Comparison of ENCODE assay signal across 20 cellular contexts in genomic region chr13:100139822-100140221, GRCh38. TPM values are rescaled to one million over a fixed set of nuclear protein-coding genes. Genes with fewer than 3 reads are reported as not detected.
A peak's percentile ranks its signal among the peaks of the same experiment; 100 is the strongest.
DNase-seq lines count a peak whose midpoint lies in the region; ATAC-seq, FAIRE-seq and TF ChIP-seq lines count a peak whose summit lies in the region.
"Had no signal": no experiment of that assay in that cellular context is flagged by ENCODE, and none has a peak within 500 bp of the region (broad histone marks: within the 10 kb centered on the region; RNA-seq: fewer than 3 reads in every experiment).

No MANE protein-coding gene starts in this region.

- no peak for TF ChIP-seq EP300 in A549 (IDR thresholded peaks at IDR 0.05)

- no peaks in the 10 kb centered on the region for H3K9me3 ChIP-seq in A549
- no peaks in the 10 kb centered on the region for H3K9me3 ChIP-seq in astrocyte (ENCODE audit: insufficient read depth, low read depth, low read length)
- H3K9me3 ChIP-seq in mesenchymal stem cell (ENCODE audit: control insufficient read depth, low read length) = peaks cover 8% of the 10 kb centered on the region
- H3K9me3 ChIP-seq: SJCRH30 had no signal

- no peaks in the 10 kb centered on the region for H3K9me3 Mint-ChIP-seq in astrocyte (ENCODE audit: unreplicated experiment)

- no peak overlapping the region for H2AK5ac ChIP-seq in mesenchymal stem cell (ENCODE audit: low read length, severe bottlenecking)

- H3K18ac ChIP-seq in mesenchymal stem cell (ENCODE audit: low read depth in 1 of 2, low read length in 2 of 2) = no peak overlapping the region

- no peak overlapping the region for H2AFZ ChIP-seq in astrocyte (ENCODE audit: low read depth, low read length)
- no peak overlapping the region for H2AFZ ChIP-seq in mesenchymal stem cell (ENCODE audit: low read depth, low read length)

- TF ChIP-seq CTCF in A549 (IDR thresholded peaks at IDR 0.05) = no peak
- TF ChIP-seq CTCF in astrocyte (IDR thresholded peaks at IDR 0.05; ENCODE audit: insufficient read depth, low read depth, low read length) = no peak
- TF ChIP-seq CTCF in GM13976 (IDR thresholded peaks at IDR 0.05; ENCODE audit: borderline replicate concordance, control extremely low read depth, extremely low read depth, insufficient read depth, missing control alignments) = no peak

- FAIRE-seq in A549 (lab: Jason Lieb, UNC) (no peak), astrocyte (lab: Jason Lieb, UNC) (no peak)
- FAIRE-seq: GM19239, K562 had no signal

- no peak overlapping the region for H2BK120ac ChIP-seq in mesenchymal stem cell (ENCODE audit: low read depth, low read length)

- no peak for DNase-seq in A549 (ENCODE audit: low read depth in 1 of 2, low spot score in 1 of 2)
- peak; percentile 4 for DNase-seq in ELR (ENCODE audit: low read depth)
- peak; percentile 53 for DNase-seq in astrocyte (ENCODE audit: low read depth)
- peak; percentile 33 for DNase-seq in mesenchymal stem cell
- no peak for DNase-seq in NCI-H774 (lab: John Stamatoyannopoulos, UW)
- DNase-seq in effector CD4-positive, alpha-beta T cell = no peak
- DNase-seq in NCI-H510A treated with DMSO at 0.1 percent for 48 hours (lab: John Stamatoyannopoulos, UW) = no peak
- no peak for DNase-seq in GM13976 (ENCODE audit: low spot score)
- DNase-seq: COR-L47, H7, MV-4-11, NCI-H1436, NCI-H2029, NCI-H2171, NCI-H446, SJCRH30 had no signal

- no peaks in the 10 kb centered on the region for H3K27me3 ChIP-seq in astrocyte (ENCODE audit: insufficient read depth, low read length)
- H3K27me3 ChIP-seq in mesenchymal stem cell (ENCODE audit: control insufficient read depth in 1 of 2, insufficient read depth in 1 of 2, low read length in 2 of 2) = no peaks in the 10 kb centered on the region
- H3K27me3 ChIP-seq: SJCRH30 had no signal

- no peaks in the 10 kb centered on the region for H3K36me3 ChIP-seq in astrocyte (ENCODE audit: insufficient read depth, low read length)
- H3K36me3 ChIP-seq in mesenchymal stem cell (ENCODE audit: control insufficient read depth in 1 of 2, insufficient read depth in 2 of 2, low read depth in 1 of 2, low read length in 2 of 2) = peaks cover 3 to 4% of the 10 kb centered on the region in 2 experiments
- H3K36me3 ChIP-seq: SJCRH30 had no signal

- H3K9ac ChIP-seq in astrocyte (ENCODE audit: low read length) (no peak overlapping the region), mesenchymal stem cell (ENCODE audit: low read length) (no peak overlapping the region)

- no peak for ATAC-seq in A549
- ATAC-seq: K562 had no signal

- no peak overlapping the region for H4K91ac ChIP-seq in mesenchymal stem cell (ENCODE audit: low read length)

- no peak overlapping the region for H3K4me3 Mint-ChIP-seq in astrocyte (ENCODE audit: unreplicated experiment)

- H2BK5ac ChIP-seq in mesenchymal stem cell (ENCODE audit: low read depth, low read length, poor library complexity, severe bottlenecking) = peak overlapping the region; percentile 31

- peak overlapping the region; percentile 89 for H3K27ac Mint-ChIP-seq in astrocyte (ENCODE audit: unreplicated experiment)

- no peak overlapping the region for H3K4ac ChIP-seq in mesenchymal stem cell (ENCODE audit: low read depth in 1 of 2, low read length in 2 of 2)

- no peak overlapping the region for H3K14ac ChIP-seq in mesenchymal stem cell (ENCODE audit: low read length in 2 of 2)

- H3K4me1 ChIP-seq in A549 (peaks cover 19% of the 10 kb centered on the region), astrocyte (ENCODE audit: insufficient read depth, low read length) (peaks cover 8% of the 10 kb centered on the region), mesenchymal stem cell (ENCODE audit: control insufficient read depth, insufficient read depth, low read depth, low read length) (peaks cover 1% of the 10 kb centered on the region)
- H3K4me1 ChIP-seq: SJCRH30 had no signal

- H3K79me2 ChIP-seq in astrocyte (ENCODE audit: insufficient read depth, low read length) = peaks cover 3% of the 10 kb centered on the region

- no peak for TF ChIP-seq RAD21 in A549 (conservative IDR thresholded peaks at IDR 0.05 in 1 of 2, IDR thresholded peaks at IDR 0.05 in 1 of 2)

- no peak overlapping the region for H3K23ac ChIP-seq in mesenchymal stem cell (ENCODE audit: low read length in 2 of 2)

- POLR2A ChIA-PET in A549 (lab: Yijun Ruan, JAX) = no interaction called here

- H3K79me1 ChIP-seq in mesenchymal stem cell (replicated peaks; ENCODE audit: low read length, poor library complexity, severe bottlenecking) = peaks cover 23% of the 10 kb centered on the region

- no peak overlapping the region for H4K8ac ChIP-seq in mesenchymal stem cell (ENCODE audit: low read length)

- no peak overlapping the region for H2BK12ac ChIP-seq in mesenchymal stem cell (ENCODE audit: low read length in 2 of 2)

- in situ Hi-C loops in GM13976 (cut with MboI; ENCODE audit: low sequenced_read_pairs, unreplicated experiment) = no loop called here

- peaks cover 4% of the 10 kb centered on the region for H3K36me3 Mint-ChIP-seq in astrocyte (ENCODE audit: low read depth, unreplicated experiment)

- no peak overlapping the region for H2BK15ac ChIP-seq in mesenchymal stem cell (ENCODE audit: low read depth, poor library complexity, severe bottlenecking)

- H4K20me1 ChIP-seq in astrocyte (ENCODE audit: insufficient read depth, low read length) = no peaks in the 10 kb centered on the region

- H3K4me2 ChIP-seq in A549 (peak overlapping the region; percentile 56; the same call in 1 of the 3 replicates), astrocyte (ENCODE audit: low read length) (peak overlapping the region; percentile 8), mesenchymal stem cell (ENCODE audit: low read length, poor library complexity, severe bottlenecking) (no peak overlapping the region)

- no peak for TF ChIP-seq POLR2A in A549 (IDR thresholded peaks at IDR 0.05; ENCODE audit: low read length)

- H3K27ac ChIP-seq in A549 = no peak overlapping the region
- no peak overlapping the region for H3K27ac ChIP-seq in astrocyte (ENCODE audit: low read depth, low read length)
- no peak overlapping the region for H3K27ac ChIP-seq in mesenchymal stem cell (ENCODE audit: low read length, poor library complexity, severe bottlenecking)
- H3K27ac ChIP-seq: HL-60, RWPE1, SJCRH30 had no signal

- CTCF ChIA-PET in A549 (lab: Yijun Ruan, JAX) = no interaction called here

- H3K27me3 Mint-ChIP-seq in astrocyte (ENCODE audit: low read depth, unreplicated experiment) = no peaks in the 10 kb centered on the region

- peaks cover 33% of the 10 kb centered on the region for H3K4me1 Mint-ChIP-seq in astrocyte (ENCODE audit: low read depth, unreplicated experiment)

- H3K4me3 ChIP-seq in A549 (no peak overlapping the region), astrocyte (ENCODE audit: insufficient read depth, low read depth, low read length) (no peak overlapping the region), mesenchymal stem cell (ENCODE audit: insufficient read depth in 1 of 2, low read depth in 1 of 2, low read length in 2 of 2) (no peak overlapping the region)
- H3K4me3 ChIP-seq: K562, SJCRH30 had no signal

- 92% methylated on average over 1 of the region's 1 CpG for WGBS in A549 (ENCODE audit: missing lambda C conversion rate)
- WGBS in mesenchymal stem cell = no CpG with 5 or more reads among the region's 1 CpG

TF ChIP-seq in A549, 52 proteins besides CTCF, POLR2A, EP300 and RAD21:
- TF ChIP-seq GATA3 (IDR thresholded peaks at IDR 0.05; ENCODE audit: borderline replicate concordance) = no peak
- no peak for TF ChIP-seq PBX3 (IDR thresholded peaks at IDR 0.05)
- no peak for TF ChIP-seq NR3C1 (IDR thresholded peaks at IDR 0.05)
- TF ChIP-seq CHD2 (IDR thresholded peaks at IDR 0.05; ENCODE audit: low read length, partially characterized antibody) = no peak
- TF ChIP-seq CEBPB (IDR thresholded peaks at IDR 0.05) = no peak
- no peak for TF ChIP-seq HOXB13 (CRISPR knock-in tag; IDR thresholded peaks at IDR 0.05; ENCODE audit: low read depth)
- TF ChIP-seq TP53 (CRISPR knock-in tag; IDR thresholded peaks at IDR 0.05) = no peak
- no peak for TF ChIP-seq CBX8 (IDR thresholded peaks at IDR 0.05)
- no peak for TF ChIP-seq EHF (CRISPR knock-in tag; IDR thresholded peaks at IDR 0.05)
- no peak for TF ChIP-seq NPAS2 (CRISPR knock-in tag; IDR thresholded peaks at IDR 0.05; ENCODE audit: borderline replicate concordance)
- no peak for TF ChIP-seq RNF2 (IDR thresholded peaks at IDR 0.05; ENCODE audit: borderline replicate concordance, low read depth)
- TF ChIP-seq RCOR1 (IDR thresholded peaks at IDR 0.05; ENCODE audit: low read depth, low read length) = no peak
- TF ChIP-seq FOSB (CRISPR knock-in tag; IDR thresholded peaks at IDR 0.05) = no peak

RNA-seq across cellular contexts. Expression of gene PCCA, which starts 50.9 kb away (rescaled TPM):
- polyA plus RNA-seq in A549 (2011; rRNA removed) (13.2 and 16.3 TPM in 2 replicates), A549 (2017; fragmentation: RNase III; extraction: RNeasy Plus Mini Kit Qiagen cat#74134 plus additional on column Dnase treatment) (12.9 to 13.7 TPM (median 12.9 TPM) in 3 replicates)
- 3.5 and 3.6 TPM in 2 replicates for polyA plus RNA-seq in A549 (2012; cell fraction: cytosol; rRNA removed)
- 2.7 and 5.4 TPM in 2 replicates for polyA plus RNA-seq in A549 (2012; cell fraction: nucleus; rRNA removed)
- polyA minus RNA-seq in A549 (2011; rRNA and poly(A)+ RNA removed) = 9.3 and 9.9 TPM in 2 replicates
- 11.3 and 13.9 TPM in 2 replicates for total RNA-seq in astrocyte
- 16.8 TPM for polyA plus RNA-seq in mesenchymal stem cell (2013, experiment 1 of 2)
- polyA plus RNA-seq in mesenchymal stem cell (2013, experiment 2 of 2) = 15.4 TPM

Comparison
In these comparisons a context has a peak if more than half of its experiments do, and no peak if none do; other contexts are left out.
1. DNase-seq: peak in ELR (single experiment), astrocyte (single experiment) and mesenchymal stem cell (single experiment); none in A549 (0 of 2), NCI-H774 (single experiment), effector CD4-positive, alpha-beta T cell (single experiment), NCI-H510A treated with DMSO at 0.1 percent for 48 hours (single experiment) and GM13976 (single experiment).